11 cellular contexts compared by ENCODE assay signal in genomic region chr14:61552196-61552595, GRCh38.
A peak's percentile ranks its signal among the peaks of the same experiment; 100 is the strongest.
DNase-seq lines count a peak whose midpoint lies in the region; ATAC-seq lines count a peak whose summit lies in the region.
"Had no signal": no experiment of that assay in that cellular context is flagged by ENCODE, and none has a peak within 500 bp of the region (broad histone marks: within the 10 kb centered on the region; RNA-seq: fewer than 3 reads in every experiment).

No MANE protein-coding gene starts in this region.

- H3K27ac ChIP-seq in stomach smooth muscle (ENCODE audit: low read length), result peak overlapping the region; percentile 13

- no peak for ATAC-seq in HG03460 (IDR thresholded peaks at IDR 0.05; ENCODE audit: unreplicated experiment)

- H3K4me1 ChIP-seq in stomach smooth muscle (ENCODE audit: control insufficient read depth, insufficient read depth, low read length), result no peaks in the 10 kb centered on the region

- H3K27me3 Mint-ChIP-seq in activated CD4-positive, alpha-beta T cell treated with anti-CD3 and anti-CD28 coated beads, Interleukin-2, amount 10 ng/mL, durations not matched to agents 7 days and 5 days, result no peaks in the 10 kb centered on the region
- no peaks in the 10 kb centered on the region for H3K27me3 Mint-ChIP-seq in activated T-helper 2 cell treated with anti-CD3 and anti-CD28 coated beads, Interferon-gamma antibody, Interleukin-2, Interleukin-4, amounts not matched to agents 10 μg/mL and 5 μg/mL and 100 μg/mL, durations not matched to agents 14 hours and 24 hours and 36 hours (ENCODE audit: low read depth)
- peaks cover 8 to 44% (median 22%) of the 10 kb centered on the region in 3 donors for H3K27me3 Mint-ChIP-seq in immature natural killer cell (ENCODE audit: low read depth in 3 of 3)

- intact Hi-C loops in activated T-helper 2 cell treated with anti-CD3 and anti-CD28 coated beads, Interferon-gamma antibody, Interleukin-2, Interleukin-4, amounts not matched to agents 10 μg/mL and 5 μg/mL and 100 μg/mL, durations not matched to agents 14 hours and 24 hours and 36 hours (cut with micrococcal nuclease), result no loop called here

- POLR2A ChIA-PET in activated CD4-positive, alpha-beta T cell treated with anti-CD3 and anti-CD28 coated beads, Interleukin-2, amount 10 ng/mL, durations not matched to agents 7 days and 5 days (lab: Charles Lee), result interaction anchor here (0.5 kb wide), 1 partner anchor 49 kb away, joined by 3 read pairs; no protein-coding TSS in a partner anchor

- H3K4me1 Mint-ChIP-seq in activated CD4-positive, alpha-beta T cell treated with anti-CD3 and anti-CD28 coated beads, Interleukin-2, amount 10 ng/mL, durations not matched to agents 7 days and 5 days, result peaks cover 48% of the 10 kb centered on the region
- peaks cover 42% of the 10 kb centered on the region for H3K4me1 Mint-ChIP-seq in activated T-helper 2 cell treated with anti-CD3 and anti-CD28 coated beads, Interferon-gamma antibody, Interleukin-2, Interleukin-4, amounts not matched to agents 10 μg/mL and 5 μg/mL and 100 μg/mL, durations not matched to agents 14 hours and 24 hours and 36 hours (ENCODE audit: low read depth)
- H3K4me1 Mint-ChIP-seq in immature natural killer cell, result peaks cover 52 to 64% of the 10 kb centered on the region in 2 donors

- H3K9me3 ChIP-seq in stomach smooth muscle (ENCODE audit: control insufficient read depth in 2 of 2, low read length in 2 of 2), result no peaks in the 10 kb centered on the region

- no peaks in the 10 kb centered on the region for H3K36me3 ChIP-seq in stomach smooth muscle (ENCODE audit: control insufficient read depth in 2 of 2, insufficient read depth in 2 of 2, low read length in 2 of 2)

- CTCF ChIA-PET in activated CD4-positive, alpha-beta T cell treated with anti-CD3 and anti-CD28 coated beads, Interleukin-2, amount 10 ng/mL, durations not matched to agents 7 days and 5 days (lab: Charles Lee), result interaction anchor here (0.6 to 3.7 kb wide), 4 partner anchors 10 to 166 kb away, joined by 3 to 26 read pairs (median 4); no protein-coding TSS in a partner anchor

- peaks cover 85% of the 10 kb centered on the region for H3K36me3 Mint-ChIP-seq in activated CD4-positive, alpha-beta T cell treated with anti-CD3 and anti-CD28 coated beads, Interleukin-2, amount 10 ng/mL, durations not matched to agents 7 days and 5 days (ENCODE audit: low read depth)
- peaks cover 60% of the 10 kb centered on the region for H3K36me3 Mint-ChIP-seq in activated T-helper 2 cell treated with anti-CD3 and anti-CD28 coated beads, Interferon-gamma antibody, Interleukin-2, Interleukin-4, amounts not matched to agents 10 μg/mL and 5 μg/mL and 100 μg/mL, durations not matched to agents 14 hours and 24 hours and 36 hours (ENCODE audit: low read depth)
- H3K36me3 Mint-ChIP-seq in immature natural killer cell, result peaks cover 20 to 49% (median 32%) of the 10 kb centered on the region in 3 donors

- no peak for DNase-seq in activated CD4-positive, alpha-beta T cell treated with anti-CD3 and anti-CD28 coated beads, Interleukin-2, amount 10 ng/mL, durations not matched to agents 7 days and 5 days
- no peak for DNase-seq in activated CD4-positive, alpha-beta T cell treated with anti-CD3 and anti-CD28 coated beads, Interleukin-2, amount 50 U/mL, for 4 hours
- DNase-seq in activated T-helper 2 cell treated with anti-CD3 and anti-CD28 coated beads, Interferon-gamma antibody, Interleukin-2, Interleukin-4, amounts not matched to agents 10 μg/mL and 5 μg/mL and 100 μg/mL, durations not matched to agents 14 hours and 24 hours and 36 hours (ENCODE audit: low spot score), result no peak
- DNase-seq in immature natural killer cell (no peak), amygdala (lab: John Stamatoyannopoulos, UW) (no peak), DMS79 (lab: John Stamatoyannopoulos, UW) (no peak)
- DNase-seq: cerebellar nuclear complex, NCI-H1694 treated with DMSO at 0.1 percent for 48 hours, RPMI8226 had no signal

- no peak overlapping the region for H3K9ac ChIP-seq in stomach smooth muscle (ENCODE audit: low read length in 2 of 2)

- H3K4me3 Mint-ChIP-seq in activated CD4-positive, alpha-beta T cell treated with anti-CD3 and anti-CD28 coated beads, Interleukin-2, amount 10 ng/mL, durations not matched to agents 7 days and 5 days, result no peak overlapping the region
- H3K4me3 Mint-ChIP-seq in activated T-helper 2 cell treated with anti-CD3 and anti-CD28 coated beads, Interferon-gamma antibody, Interleukin-2, Interleukin-4, amounts not matched to agents 10 μg/mL and 5 μg/mL and 100 μg/mL, durations not matched to agents 14 hours and 24 hours and 36 hours (ENCODE audit: low read depth), result no peak overlapping the region
- peak overlapping the region in 3 of 5 donors; percentile 5 to 35 (median 18) for H3K4me3 Mint-ChIP-seq in immature natural killer cell

- no peaks in the 10 kb centered on the region for H3K27me3 ChIP-seq in stomach smooth muscle (ENCODE audit: control insufficient read depth in 1 of 2, insufficient read depth in 2 of 2, low read length in 2 of 2)

- H3K4me3 ChIP-seq in stomach smooth muscle (ENCODE audit: low read length in 2 of 2), result no peak overlapping the region

- H3K27ac Mint-ChIP-seq in activated CD4-positive, alpha-beta T cell treated with anti-CD3 and anti-CD28 coated beads, Interleukin-2, amount 10 ng/mL, durations not matched to agents 7 days and 5 days, result peak overlapping the region; percentile 86
- peak overlapping the region; percentile 25 for H3K27ac Mint-ChIP-seq in activated T-helper 2 cell treated with anti-CD3 and anti-CD28 coated beads, Interferon-gamma antibody, Interleukin-2, Interleukin-4, amounts not matched to agents 10 μg/mL and 5 μg/mL and 100 μg/mL, durations not matched to agents 14 hours and 24 hours and 36 hours
- peak overlapping the region; percentile 74 to 90 (median 88) for H3K27ac Mint-ChIP-seq in immature natural killer cell

- no peaks in the 10 kb centered on the region for H3K9me3 Mint-ChIP-seq in activated CD4-positive, alpha-beta T cell treated with anti-CD3 and anti-CD28 coated beads, Interleukin-2, amount 10 ng/mL, durations not matched to agents 7 days and 5 days
- no peaks in the 10 kb centered on the region for H3K9me3 Mint-ChIP-seq in activated T-helper 2 cell treated with anti-CD3 and anti-CD28 coated beads, Interferon-gamma antibody, Interleukin-2, Interleukin-4, amounts not matched to agents 10 μg/mL and 5 μg/mL and 100 μg/mL, durations not matched to agents 14 hours and 24 hours and 36 hours
- H3K9me3 Mint-ChIP-seq in immature natural killer cell, result no peaks in the 10 kb centered on the region

Comparison
In these comparisons a context has a peak if more than half of its experiments do, and no peak if none do; other contexts are left out.
1. H3K27ac Mint-ChIP-seq: peak in every context shown above with its lines; median percentile 88 in immature natural killer cell; 86 in activated CD4-positive, alpha-beta T cell treated with anti-CD3 and anti-CD28 coated beads, Interleukin-2, amount 10 ng/mL, durations not matched to agents 7 days and 5 days; 25 in activated T-helper 2 cell treated with anti-CD3 and anti-CD28 coated beads, Interferon-gamma antibody, Interleukin-2, Interleukin-4, amounts not matched to agents 10 μg/mL and 5 μg/mL and 100 μg/mL, durations not matched to agents 14 hours and 24 hours and 36 hours.
2. H3K4me3 Mint-ChIP-seq: peak in immature natural killer cell (3 of 5); none in activated CD4-positive, alpha-beta T cell treated with anti-CD3 and anti-CD28 coated beads, Interleukin-2, amount 10 ng/mL, durations not matched to agents 7 days and 5 days (single experiment) and activated T-helper 2 cell treated with anti-CD3 and anti-CD28 coated beads, Interferon-gamma antibody, Interleukin-2, Interleukin-4, amounts not matched to agents 10 μg/mL and 5 μg/mL and 100 μg/mL, durations not matched to agents 14 hours and 24 hours and 36 hours (single experiment).